ENCODE assay signal across 10 cellular contexts in genomic region chr18:427005-427404, GRCh38.
DNase-seq lines count a peak whose midpoint lies in the region; ATAC-seq, FAIRE-seq and TF ChIP-seq lines count a peak whose summit lies in the region.
"Had no signal": no experiment of that assay in that cellular context is flagged by ENCODE, and none has a peak within 500 bp of the region (broad histone marks: within the 10 kb centered on the region; RNA-seq: fewer than 3 reads in every experiment).

No MANE protein-coding gene starts in this region.

- no peaks in the 10 kb centered on the region for H3K36me3 ChIP-seq in GM23338 (ENCODE audit: insufficient read depth)
- no peaks in the 10 kb centered on the region for H3K36me3 ChIP-seq in bronchial epithelial cell (ENCODE audit: control insufficient read depth, insufficient read depth, low read length)
- no peaks in the 10 kb centered on the region for H3K36me3 ChIP-seq in Karpas-422 (ENCODE audit: insufficient read depth, low read length)

- H3K9me2 ChIP-seq in GM23338 (ENCODE audit: insufficient read depth) = no peaks in the 10 kb centered on the region
- H3K9me2 ChIP-seq in Karpas-422 (replicated peaks; ENCODE audit: insufficient read depth, low read length) = no peaks in the 10 kb centered on the region

- 0 out of 2 replicates have a peak overlapping the region, but pooled peaks have one; percentile 80 for H2AFZ ChIP-seq in GM23338
- no peak overlapping the region for H2AFZ ChIP-seq in Karpas-422 (ENCODE audit: low read length)

- no peak for ATAC-seq in GM23338

- FAIRE-seq in bronchial epithelial cell (lab: Jason Lieb, UNC) = no peak

- no peak for TF ChIP-seq CTCF in GM23338 (conservative IDR thresholded peaks at IDR 0.05; ENCODE audit: low read depth in 2 of 2)
- no peak for TF ChIP-seq CTCF in bronchial epithelial cell (IDR thresholded peaks at IDR 0.05; ENCODE audit: insufficient read depth, low read length, severe bottlenecking)
- no peak for TF ChIP-seq CTCF in nephron (IDR thresholded peaks at IDR 0.05; ENCODE audit: unreplicated experiment in 3 of 3)

- no peaks in the 10 kb centered on the region for H3K4me1 Mint-ChIP-seq in GM23338
- H3K4me1 Mint-ChIP-seq in nephron = peaks cover 45% of the 10 kb centered on the region

- no peak overlapping the region for H3K27ac ChIP-seq in GM23338 (ENCODE audit: low read depth)
- no peak overlapping the region for H3K27ac ChIP-seq in Karpas-422 (ENCODE audit: low read length)

- no peak overlapping the region for H3K4me3 ChIP-seq in GM23338
- no peak overlapping the region for H3K4me3 ChIP-seq in bronchial epithelial cell (ENCODE audit: low read depth, low read length)
- no peak overlapping the region for H3K4me3 ChIP-seq in Karpas-422 (ENCODE audit: low read length)

- H3K36me3 Mint-ChIP-seq in GM23338 (ENCODE audit: low read depth) = no peaks in the 10 kb centered on the region
- H3K36me3 Mint-ChIP-seq in nephron (ENCODE audit: low read depth) = no peaks in the 10 kb centered on the region

- no peaks in the 10 kb centered on the region for H3K9me3 Mint-ChIP-seq in GM23338
- H3K9me3 Mint-ChIP-seq in nephron = no peaks in the 10 kb centered on the region

- H3K27me3 ChIP-seq in GM23338 (ENCODE audit: insufficient read depth) (no peaks in the 10 kb centered on the region), bronchial epithelial cell (ENCODE audit: control insufficient read depth, insufficient read depth, low read length) (no peaks in the 10 kb centered on the region), Karpas-422 (ENCODE audit: low read length) (no peaks in the 10 kb centered on the region)

- no peaks in the 10 kb centered on the region for H3K4me1 ChIP-seq in GM23338 (ENCODE audit: insufficient read depth)
- H3K4me1 ChIP-seq in Karpas-422 (ENCODE audit: low read length) = no peaks in the 10 kb centered on the region

- peaks cover 2% of the 10 kb centered on the region for H3K27me3 Mint-ChIP-seq in GM23338 (ENCODE audit: insufficient read depth, low read depth, poor library complexity)
- H3K27me3 Mint-ChIP-seq in nephron (ENCODE audit: low read depth) = no peaks in the 10 kb centered on the region

- DNase-seq in Ammon's horn (ENCODE audit: low spot score) (peak; percentile 81), GM23338 (ENCODE audit: low spot score) (no peak), bronchial epithelial cell (ENCODE audit: low read depth) (peak; percentile 1), NCI-H524 treated with DMSO at 0.1 percent for 48 hours (lab: John Stamatoyannopoulos, UW) (no peak), NCI-H82 treated with DMSO at 0.1 percent for 48 hours (lab: John Stamatoyannopoulos, UW; ENCODE audit: unreplicated experiment) (no peak), NCI-H187 (lab: John Stamatoyannopoulos, UW) (no peak), Karpas-422 (no peak)
- DNase-seq: activated CD4-positive, alpha-beta T cell treated with anti-CD3 and anti-CD28 coated beads, Interleukin-2, amount 50 U/mL, for 48 hours; stimulated activated naive CD4-positive, alpha-beta T cell treated with Interleukin-2 at 50 U/mL for 16 hours had no signal

- H3K27ac Mint-ChIP-seq in GM23338 (no peak overlapping the region), nephron (peak overlapping the region; percentile 85 to 94 (median 91))

- H3K4me3 Mint-ChIP-seq in GM23338 (no peak overlapping the region), nephron (no peak overlapping the region)

- H4K20me1 ChIP-seq in GM23338 (replicated peaks; ENCODE audit: insufficient read depth) (no peaks in the 10 kb centered on the region), Karpas-422 (ENCODE audit: insufficient read depth, low read depth, low read length) (no peaks in the 10 kb centered on the region)

- no peak overlapping the region for H3K9ac ChIP-seq in Karpas-422 (ENCODE audit: low read length)

- H3K9me3 ChIP-seq in Karpas-422 (ENCODE audit: low read length) = no peaks in the 10 kb centered on the region

- no peaks in the 10 kb centered on the region for H3F3A ChIP-seq in GM23338 (replicated peaks; ENCODE audit: low read depth)

- no peaks in the 10 kb centered on the region for H3K79me2 ChIP-seq in GM23338 (replicated peaks; ENCODE audit: insufficient read depth)
- no peaks in the 10 kb centered on the region for H3K79me2 ChIP-seq in Karpas-422 (ENCODE audit: low read length)

- no peak overlapping the region for H3K4me2 ChIP-seq in GM23338
- H3K4me2 ChIP-seq in Karpas-422 (ENCODE audit: low read depth, low read length, poor library complexity, severe bottlenecking) = no peak overlapping the region

TF ChIP-seq in GM23338, 12 proteins besides CTCF, POLR2A, EP300 and RAD21:
- TF ChIP-seq ZNF114 (CRISPR knock-in tag; IDR thresholded peaks at IDR 0.05) (no peak), ZNF331 (CRISPR knock-in tag; IDR thresholded peaks at IDR 0.05; ENCODE audit: low read depth) (no peak), STAT1 (IDR thresholded peaks at IDR 0.05; ENCODE audit: unreplicated experiment) (no peak), EZH2 (IDR thresholded peaks at IDR 0.05; ENCODE audit: low read depth, unreplicated experiment) (no peak), JUNB (IDR thresholded peaks at IDR 0.05; ENCODE audit: unreplicated experiment) (no peak), NANOG (IDR thresholded peaks at IDR 0.05; ENCODE audit: borderline replicate concordance) (no peak), POLR2AphosphoS5 (IDR thresholded peaks at IDR 0.05; ENCODE audit: low read depth) (no peak), EZH2phosphoT487 (IDR thresholded peaks at IDR 0.05; ENCODE audit: unreplicated experiment) (no peak), ETS1 (IDR thresholded peaks at IDR 0.05) (no peak), REST (IDR thresholded peaks at IDR 0.05; ENCODE audit: unreplicated experiment) (no peak)

Comparison
In these comparisons a context has a peak if more than half of its experiments do, and no peak if none do; other contexts are left out.
1. DNase-seq: peak in Ammon's horn (single experiment) and bronchial epithelial cell (single experiment); none in GM23338 (single experiment), NCI-H524 treated with DMSO at 0.1 percent for 48 hours (single experiment), NCI-H82 treated with DMSO at 0.1 percent for 48 hours (single experiment), NCI-H187 (0 of 2) and Karpas-422 (single experiment).